In the genomic region with DNA sequence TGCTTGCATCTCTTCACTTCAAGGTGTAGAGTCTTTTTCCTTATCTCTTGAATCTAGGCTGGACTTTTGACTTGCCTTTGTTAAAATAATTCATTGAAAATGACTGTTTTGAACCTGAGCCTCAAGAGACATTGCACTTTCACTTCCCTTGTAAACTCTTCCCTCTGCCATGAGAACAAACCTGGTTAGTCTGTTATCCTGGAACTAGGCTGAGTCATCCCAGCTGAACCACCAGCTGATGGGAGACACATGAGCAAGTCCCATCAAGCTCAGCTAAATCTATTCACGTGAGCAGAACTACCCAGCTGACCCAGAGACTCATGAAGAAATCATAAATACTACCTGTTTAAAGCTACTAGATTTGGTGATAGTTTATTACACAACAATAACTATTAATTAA, we compare ENCODE assay signal across 12 cellular contexts.
DNase-seq lines count a peak whose midpoint lies in the region; ATAC-seq and TF ChIP-seq lines count a peak whose summit lies in the region.
"Had no signal": no experiment of that assay in that cellular context is flagged by ENCODE, and none has a peak within 500 bp of the region (broad histone marks: within the 10 kb centered on the region; RNA-seq: fewer than 3 reads in every experiment).

No MANE protein-coding gene starts in this region.

- H3K36me3 Mint-ChIP-seq in natural killer cell treated with Interleukin-12 subunit alpha and Interleukin-12 subunit beta and Interleukin-15 and Interleukin-18, amount 100 ng/mL, for 72 hours: no peaks in the 10 kb centered on the region

- H3K9me3 Mint-ChIP-seq in natural killer cell treated with Interleukin-12 subunit alpha and Interleukin-12 subunit beta and Interleukin-15 and Interleukin-18, amount 100 ng/mL, for 72 hours: peaks cover 7% of the 10 kb centered on the region

- H3K4me3 Mint-ChIP-seq in natural killer cell treated with Interleukin-12 subunit alpha and Interleukin-12 subunit beta and Interleukin-15 and Interleukin-18, amount 100 ng/mL, for 72 hours: no peak overlapping the region

- peak; percentile 97 for DNase-seq in epithelial cell of esophagus (ENCODE audit: low read depth)
- no peak for DNase-seq in natural killer cell treated with Interleukin-12 subunit alpha and Interleukin-12 subunit beta and Interleukin-15 and Interleukin-18, amount 100 ng/mL, for 72 hours (ENCODE audit: low spot score)
- no peak for DNase-seq in nucleus accumbens (lab: John Stamatoyannopoulos, UW)
- no peak for DNase-seq in ACHN
- no peak for DNase-seq in stimulated activated naive CD4-positive, alpha-beta T cell treated with Interleukin-2 at 50 U/mL for 16 hours (lab: John Stamatoyannopoulos, UW)
- DNase-seq: foreskin fibroblast; Kasumi-1; stimulated activated CD4-positive, alpha-beta T cell treated with anti-CD3 and anti-CD28 coated beads, Interleukin-4, amount 100 ng/mL, for 4 hours had no signal

- in situ Hi-C loops in ACHN (cut with HindIII; ENCODE audit: low pct_ligation_motif_present, low pct_unique_long_range_greater_than_20kb, low sequenced_read_pairs): no loop called here

- H3K4me3 ChIP-seq in epithelial cell of esophagus (ENCODE audit: low read length): no peak overlapping the region
- H3K4me3 ChIP-seq: BLaER1 treated with 17β-estradiol and CSF1 and Interleukin-3, amounts not matched to agents 10 nM and 100 nM had no signal

- no peaks in the 10 kb centered on the region for H3K27me3 Mint-ChIP-seq in natural killer cell treated with Interleukin-12 subunit alpha and Interleukin-12 subunit beta and Interleukin-15 and Interleukin-18, amount 100 ng/mL, for 72 hours

- H3K27ac Mint-ChIP-seq in natural killer cell treated with Interleukin-12 subunit alpha and Interleukin-12 subunit beta and Interleukin-15 and Interleukin-18, amount 100 ng/mL, for 72 hours: no peak overlapping the region

- peak; percentile 65 for ATAC-seq in GM18498 (IDR thresholded peaks at IDR 0.05; ENCODE audit: unreplicated experiment)
- ATAC-seq in GM21825 (IDR thresholded peaks at IDR 0.05; ENCODE audit: unreplicated experiment): peak; percentile 79
- ATAC-seq in HG03469 (IDR thresholded peaks at IDR 0.05; ENCODE audit: unreplicated experiment): peak; percentile 60
- ATAC-seq in natural killer cell treated with Interleukin-12 subunit alpha and Interleukin-12 subunit beta and Interleukin-15 and Interleukin-18, amount 100 ng/mL, for 72 hours: no peak

- TF ChIP-seq CTCF in epithelial cell of esophagus (IDR thresholded peaks at IDR 0.05; ENCODE audit: insufficient read depth, low read depth, low read length, missing control alignments): no peak

- H3K4me1 Mint-ChIP-seq in natural killer cell treated with Interleukin-12 subunit alpha and Interleukin-12 subunit beta and Interleukin-15 and Interleukin-18, amount 100 ng/mL, for 72 hours (ENCODE audit: low read depth in 2 of 2): no peaks in the 10 kb centered on the region

Comparison
In these comparisons a context has a peak if more than half of its experiments do, and no peak if none do; other contexts are left out.
1. ATAC-seq: peak in GM18498 (single experiment), GM21825 (single experiment) and HG03469 (single experiment); none in natural killer cell treated with Interleukin-12 subunit alpha and Interleukin-12 subunit beta and Interleukin-15 and Interleukin-18, amount 100 ng/mL, for 72 hours (0 of 2).